Comparison of ENCODE assay signal across 8 cellular contexts in the genomic region with DNA sequence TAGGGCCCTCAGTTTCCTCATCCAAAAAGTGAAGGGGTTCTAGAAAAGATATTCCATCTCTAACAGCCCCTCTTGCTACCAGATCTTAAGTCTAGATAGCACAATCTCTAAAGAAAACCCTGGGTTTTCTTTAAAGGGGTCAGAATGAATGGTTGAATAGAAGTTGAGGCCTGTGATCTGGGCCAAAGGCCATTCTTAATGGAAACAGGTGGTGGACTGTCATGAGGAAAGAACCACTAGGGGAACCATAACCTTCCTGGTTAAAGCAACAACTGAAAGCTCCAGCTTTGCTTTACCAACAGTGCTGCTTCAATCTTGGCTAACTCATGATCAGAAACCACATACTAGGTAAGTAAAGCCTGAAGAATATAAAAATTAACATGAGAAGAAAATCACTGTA. TPM values are rescaled to one million over a fixed set of nuclear protein-coding genes. Genes with fewer than 3 reads are reported as not detected.
DNase-seq lines count a peak whose midpoint lies in the region; ATAC-seq and TF ChIP-seq lines count a peak whose summit lies in the region.

No MANE protein-coding gene starts in this region.

- H3K27me3 Mint-ChIP-seq in CD4-positive, CD25-positive, alpha-beta regulatory T cell, result no peaks in the 10 kb centered on the region
- H3K27me3 Mint-ChIP-seq in T-helper 2 cell treated with Interferon-gamma antibody and Interleukin-4, amounts not matched to agents 5 μg/mL and 100 μg/mL, for 36 hours (ENCODE audit: low read depth), result no peaks in the 10 kb centered on the region
- no peaks in the 10 kb centered on the region for H3K27me3 Mint-ChIP-seq in stimulated activated naive B cell treated with anti-CD40 and anti-IgM and Interleukin-4, amounts not matched to agents 10 μg/mL and 1 μg/mL and 100 μg/mL, for 72 hours

- peaks cover 46% of the 10 kb centered on the region for H3K4me1 ChIP-seq in CD4-positive, CD25-positive, alpha-beta regulatory T cell (ENCODE audit: control insufficient read depth, insufficient read depth, low read length, poor library complexity, severe bottlenecking)
- H3K4me1 ChIP-seq in foreskin keratinocyte (peaks cover 10% of the 10 kb centered on the region), prostate gland (replicated peaks) (no peaks in the 10 kb centered on the region)

- H3K9me3 Mint-ChIP-seq in CD4-positive, CD25-positive, alpha-beta regulatory T cell, result no peaks in the 10 kb centered on the region
- H3K9me3 Mint-ChIP-seq in T-helper 2 cell treated with Interferon-gamma antibody and Interleukin-4, amounts not matched to agents 5 μg/mL and 100 μg/mL, for 36 hours, result no peaks in the 10 kb centered on the region
- no peaks in the 10 kb centered on the region for H3K9me3 Mint-ChIP-seq in stimulated activated naive B cell treated with anti-CD40 and anti-IgM and Interleukin-4, amounts not matched to agents 10 μg/mL and 1 μg/mL and 100 μg/mL, for 72 hours

- no peak for ATAC-seq in CD4-positive, CD25-positive, alpha-beta regulatory T cell (ENCODE audit: low read depth in 2 of 2)
- no peak for ATAC-seq in foreskin keratinocyte
- ATAC-seq in stimulated activated naive B cell treated with anti-CD40 and anti-IgM and Interleukin-4, amounts not matched to agents 10 μg/mL and 1 μg/mL and 100 μg/mL, for 72 hours (replicated peaks), result no peak

- H3K27ac ChIP-seq in CD4-positive, CD25-positive, alpha-beta regulatory T cell (ENCODE audit: insufficient read depth, low read length, poor library complexity, severe bottlenecking), result peak overlapping the region; percentile 84
- peak overlapping the region; percentile 75 for H3K27ac ChIP-seq in foreskin keratinocyte
- H3K27ac ChIP-seq in prostate gland, result no peak overlapping the region

- no peaks in the 10 kb centered on the region for H3K9me3 ChIP-seq in CD4-positive, CD25-positive, alpha-beta regulatory T cell (ENCODE audit: control insufficient read depth in 2 of 2, low read length in 2 of 2)
- H3K9me3 ChIP-seq in prostate gland, result no peaks in the 10 kb centered on the region

- H3K27ac Mint-ChIP-seq in CD4-positive, CD25-positive, alpha-beta regulatory T cell, result peak overlapping the region; percentile 81 to 98 (median 97)
- peak overlapping the region; percentile 95 for H3K27ac Mint-ChIP-seq in T-helper 2 cell treated with Interferon-gamma antibody and Interleukin-4, amounts not matched to agents 5 μg/mL and 100 μg/mL, for 36 hours
- peak overlapping the region; percentile 81 for H3K27ac Mint-ChIP-seq in stimulated activated naive B cell treated with anti-CD40 and anti-IgM and Interleukin-4, amounts not matched to agents 10 μg/mL and 1 μg/mL and 100 μg/mL, for 72 hours

- no peaks in the 10 kb centered on the region for H3K36me3 ChIP-seq in CD4-positive, CD25-positive, alpha-beta regulatory T cell (ENCODE audit: control insufficient read depth, insufficient read depth, low read length)
- no peaks in the 10 kb centered on the region for H3K36me3 ChIP-seq in prostate gland

- H3K4me1 Mint-ChIP-seq in CD4-positive, CD25-positive, alpha-beta regulatory T cell, result peaks cover 18 to 64% (median 47%) of the 10 kb centered on the region in 4 donors
- peaks cover 32% of the 10 kb centered on the region for H3K4me1 Mint-ChIP-seq in T-helper 2 cell treated with Interferon-gamma antibody and Interleukin-4, amounts not matched to agents 5 μg/mL and 100 μg/mL, for 36 hours (ENCODE audit: low read depth)
- peaks cover 23 to 51% of the 10 kb centered on the region in 2 donors for H3K4me1 Mint-ChIP-seq in stimulated activated naive B cell treated with anti-CD40 and anti-IgM and Interleukin-4, amounts not matched to agents 10 μg/mL and 1 μg/mL and 100 μg/mL, for 72 hours

- peak overlapping the region; percentile 97 for H3K4me3 ChIP-seq in CD4-positive, CD25-positive, alpha-beta regulatory T cell (ENCODE audit: low read depth, low read length)
- H3K4me3 ChIP-seq in prostate gland, result no peak overlapping the region

- TF ChIP-seq CTCF in foreskin keratinocyte (conservative IDR thresholded peaks at IDR 0.05), result peak; percentile 61
- peak in 1 of 4 experiments; percentile 28 for TF ChIP-seq CTCF in prostate gland (IDR thresholded peaks at IDR 0.05)

- H3K36me3 Mint-ChIP-seq in CD4-positive, CD25-positive, alpha-beta regulatory T cell, result peaks cover 11% of the 10 kb centered on the region
- peaks cover 31% of the 10 kb centered on the region for H3K36me3 Mint-ChIP-seq in T-helper 2 cell treated with Interferon-gamma antibody and Interleukin-4, amounts not matched to agents 5 μg/mL and 100 μg/mL, for 36 hours (ENCODE audit: low read depth)
- peaks cover 14 to 25% of the 10 kb centered on the region in 2 donors for H3K36me3 Mint-ChIP-seq in stimulated activated naive B cell treated with anti-CD40 and anti-IgM and Interleukin-4, amounts not matched to agents 10 μg/mL and 1 μg/mL and 100 μg/mL, for 72 hours

- DNase-seq in CD4-positive, CD25-positive, alpha-beta regulatory T cell, result peak in 1 of 3 donors; percentile 47
- peak; percentile 42 for DNase-seq in H4 (ENCODE audit: low spot score)
- no peak for DNase-seq in T-helper 2 cell treated with Interferon-gamma antibody and Interleukin-4, amounts not matched to agents 5 μg/mL and 100 μg/mL, for 36 hours (ENCODE audit: low spot score)
- DNase-seq in foreskin keratinocyte, result peak in 1 of 2 donors; percentile 22
- no peak for DNase-seq in stimulated activated naive B cell treated with anti-CD40 and anti-IgM and Interleukin-4, amounts not matched to agents 10 μg/mL and 1 μg/mL and 100 μg/mL, for 72 hours
- no peak for DNase-seq in AG08395 (ENCODE audit: low spot score)
- DNase-seq in T-helper 9 cell, result no peak
- DNase-seq in prostate gland (ENCODE audit: low spot score), result no peak

- TF ChIP-seq POLR2A in prostate gland (IDR thresholded peaks at IDR 0.05), result no peak

- intact Hi-C loops in prostate gland (cut with DNase I), result loop anchor here (5.0 to 10.0 kb wide), 2 partner anchors 84 to 146 kb away; a partner anchor contains a TSS

- peak overlapping the region; percentile 88 to 96 (median 96) for H3K4me3 Mint-ChIP-seq in CD4-positive, CD25-positive, alpha-beta regulatory T cell
- peak overlapping the region; percentile 98 for H3K4me3 Mint-ChIP-seq in T-helper 2 cell treated with Interferon-gamma antibody and Interleukin-4, amounts not matched to agents 5 μg/mL and 100 μg/mL, for 36 hours
- peak overlapping the region; percentile 97 to 98 for H3K4me3 Mint-ChIP-seq in stimulated activated naive B cell treated with anti-CD40 and anti-IgM and Interleukin-4, amounts not matched to agents 10 μg/mL and 1 μg/mL and 100 μg/mL, for 72 hours

- H3K27me3 ChIP-seq in CD4-positive, CD25-positive, alpha-beta regulatory T cell (ENCODE audit: control insufficient read depth, insufficient read depth, low read length), result no peaks in the 10 kb centered on the region
- H3K27me3 ChIP-seq in foreskin keratinocyte (no peaks in the 10 kb centered on the region), prostate gland (replicated peaks; ENCODE audit: insufficient read depth) (no peaks in the 10 kb centered on the region)

RNA-seq across cellular contexts. Expression of a gene that starts 1.8 kb away (rescaled TPM):
- total RNA-seq in CD4-positive, CD25-positive, alpha-beta regulatory T cell, result 124 TPM
- 10 to 100 TPM; 30.8 to 61.2 (median 47.9) TPM for polyA plus RNA-seq in CD4-positive, CD25-positive, alpha-beta regulatory T cell
- total RNA-seq in H4 (2014; rRNA removed; shearing (Covaris generic)), result 52.1 and 58.8 TPM in 2 replicates
- 84.1 and 93.3 TPM in 2 replicates for total RNA-seq in foreskin keratinocyte
- polyA plus RNA-seq in foreskin keratinocyte, result 26.7 and 28.8 TPM in 2 replicates
- 100 to 1,000 TPM in 1 of 2 donors, 10 to 100 TPM in 1; 68.9 to 134 TPM for total RNA-seq in prostate gland

RNA-seq across cellular contexts. Expression of a gene that starts 14.3 kb away (rescaled TPM):
- total RNA-seq in CD4-positive, CD25-positive, alpha-beta regulatory T cell, result 19.5 TPM
- 10 to 100 TPM; 50.7 to 86.1 (median 76.1) TPM for polyA plus RNA-seq in CD4-positive, CD25-positive, alpha-beta regulatory T cell
- 108 and 137 TPM in 2 replicates for total RNA-seq in H4 (2014; rRNA removed; shearing (Covaris generic))
- 112 and 118 TPM in 2 replicates for total RNA-seq in foreskin keratinocyte
- polyA plus RNA-seq in foreskin keratinocyte, result 145 and 159 TPM in 2 replicates
- 100 to 1,000 TPM; 153 to 184 TPM for total RNA-seq in prostate gland

RNA-seq across cellular contexts. Expression of a gene that starts 27.7 kb away (rescaled TPM):
- total RNA-seq in CD4-positive, CD25-positive, alpha-beta regulatory T cell, result 23.7 TPM
- 10 to 100 TPM; 48.7 to 54.4 (median 50.9) TPM for polyA plus RNA-seq in CD4-positive, CD25-positive, alpha-beta regulatory T cell
- 30.8 and 35.5 TPM in 2 replicates for total RNA-seq in H4 (2014; rRNA removed; shearing (Covaris generic))
- total RNA-seq in foreskin keratinocyte (16.4 and 17.4 TPM in 2 replicates), prostate gland (10 to 100 TPM; 26.8 to 30.6 TPM)
- polyA plus RNA-seq in foreskin keratinocyte, result 10.4 and 11.2 TPM in 2 replicates

RNA-seq across cellular contexts. Expression of a gene that starts 27.8 kb away (rescaled TPM):
- total RNA-seq in CD4-positive, CD25-positive, alpha-beta regulatory T cell, result 70.6 TPM
- 100 to 1,000 TPM; 112 to 129 (median 121) TPM for polyA plus RNA-seq in CD4-positive, CD25-positive, alpha-beta regulatory T cell
- 94.6 and 122 TPM in 2 replicates for total RNA-seq in H4 (2014; rRNA removed; shearing (Covaris generic))
- 109 and 112 TPM in 2 replicates for total RNA-seq in foreskin keratinocyte
- 147 and 149 TPM in 2 replicates for polyA plus RNA-seq in foreskin keratinocyte
- 10 to 100 TPM; 69.6 to 77.7 TPM for total RNA-seq in prostate gland

RNA-seq across cellular contexts. Expression of a gene that starts 35.4 kb away (rescaled TPM):
- total RNA-seq in CD4-positive, CD25-positive, alpha-beta regulatory T cell, result 0.27 TPM
- not detected for polyA plus RNA-seq in CD4-positive, CD25-positive, alpha-beta regulatory T cell
- not detected in 2 replicates for total RNA-seq in H4 (2014; rRNA removed; shearing (Covaris generic))
- not detected in 2 replicates for total RNA-seq in foreskin keratinocyte
- polyA plus RNA-seq in foreskin keratinocyte, result not detected in 2 replicates
- total RNA-seq in prostate gland, result not detected

Comparison
In these comparisons a context has a peak if more than half of its experiments do, and no peak if none do; other contexts are left out.
1. H3K27ac ChIP-seq: peak in CD4-positive, CD25-positive, alpha-beta regulatory T cell (single experiment) and foreskin keratinocyte (single experiment); none in prostate gland (0 of 2).
2. Peak in every context shown above with its lines, with median percentiles within 50 percentile points of each other: H3K27ac Mint-ChIP-seq and H3K4me3 Mint-ChIP-seq.